Comparison of ENCODE assay signal across 9 cellular contexts in genomic region chr11:57597971-57598830, GRCh38. TPM values are rescaled to one million over a fixed set of nuclear protein-coding genes. Genes with fewer than 3 reads are reported as not detected.
A peak's percentile ranks its signal among the peaks of the same experiment; 100 is the strongest.
DNase-seq lines count a peak whose midpoint lies in the region; ATAC-seq, FAIRE-seq and TF ChIP-seq lines count a peak whose summit lies in the region.
"Had no signal": no experiment of that assay in that cellular context is flagged by ENCODE, and none has a peak within 500 bp of the region (broad histone marks: within the 10 kb centered on the region; RNA-seq: fewer than 3 reads in every experiment).

No MANE protein-coding gene starts in this region.

- H3K27me3 ChIP-seq in HAP-1 (ENCODE audit: low read depth): 0 out of 2 replicates have a peak, but pooled peaks cover 3% of the 10 kb centered on the region
- H3K27me3 ChIP-seq in mammary epithelial cell (ENCODE audit: insufficient read depth, low read length): no peaks in the 10 kb centered on the region
- no peaks in the 10 kb centered on the region for H3K27me3 ChIP-seq in small intestine (ENCODE audit: control insufficient read depth in 2 of 2, insufficient read depth in 2 of 2, low read length in 2 of 2)

- no peak for FAIRE-seq in small intestine (lab: Jason Lieb, UNC)

- peak in 1 of 2 experiments; percentile 65 for DNase-seq in HAP-1 (ENCODE audit: low spot score in 2 of 2)
- no peak for DNase-seq in mammary epithelial cell
- peak; percentile 94 for DNase-seq in islet precursor cell
- no peak for DNase-seq in small intestine
- DNase-seq in NCI-H2081 treated with DMSO at 0.1 percent for 48 hours (lab: John Stamatoyannopoulos, UW): no peak
- DNase-seq in activated effector memory CD4-positive, alpha-beta T cell treated with anti-CD3 and anti-CD28 coated beads, Interleukin-2, amount 50 U/mL, for 16 hours: no peak
- DNase-seq in GM13977 (ENCODE audit: low spot score): no peak

- H3K36me3 ChIP-seq in HAP-1 (replicated peaks) (no peaks in the 10 kb centered on the region), mammary epithelial cell (ENCODE audit: insufficient read depth, low read length) (no peaks in the 10 kb centered on the region), small intestine (ENCODE audit: control insufficient read depth in 2 of 2, insufficient read depth in 2 of 2, low read length in 2 of 2) (no peaks in the 10 kb centered on the region)

- H3K9ac ChIP-seq in mammary epithelial cell (ENCODE audit: insufficient read depth, low read length): no peak overlapping the region

- TF ChIP-seq CTCF in mammary epithelial cell (conservative IDR thresholded peaks at IDR 0.05 in 1 of 2, IDR thresholded peaks at IDR 0.05 in 1 of 2; ENCODE audit: extremely low read depth in 1 of 2, insufficient read depth in 1 of 2, low read depth in 1 of 2, low read length in 2 of 2) (no peak), GM13977 (IDR thresholded peaks at IDR 0.05; ENCODE audit: extremely low read depth, insufficient read depth, missing control alignments) (no peak)

- H3K4me3 ChIP-seq in HAP-1 (peak overlapping the region; percentile 14), mammary epithelial cell (replicated peaks in 1 of 3; ENCODE audit: insufficient read depth in 1 of 3, low read depth in 2 of 3, low read length in 3 of 3) (peak overlapping the region; percentile 35 to 54 (median 46)), small intestine (ENCODE audit: low read depth in 1 of 2, low read length in 2 of 2) (peak overlapping the region; percentile 7 to 38)

- H4K20me1 ChIP-seq in mammary epithelial cell (ENCODE audit: insufficient read depth, low read length): no peaks in the 10 kb centered on the region

- H3K4me1 ChIP-seq in HAP-1: no peaks in the 10 kb centered on the region
- no peaks in the 10 kb centered on the region for H3K4me1 ChIP-seq in mammary epithelial cell (ENCODE audit: insufficient read depth, low read length)
- H3K4me1 ChIP-seq in small intestine (ENCODE audit: control insufficient read depth in 2 of 2, insufficient read depth in 1 of 2, low read depth in 1 of 2, low read length in 1 of 2): no peaks in the 10 kb centered on the region

- H3K27ac ChIP-seq in mammary epithelial cell (ENCODE audit: insufficient read depth, low read depth, low read length) (no peak overlapping the region), small intestine (ENCODE audit: low read depth in 1 of 2, low read length in 1 of 2) (peak overlapping the region in 1 of 2 donors; percentile 95)

- no peak for ATAC-seq in GM21723 (IDR thresholded peaks at IDR 0.05; ENCODE audit: unreplicated experiment)
- ATAC-seq: naive thymus-derived CD8-positive, alpha-beta T cell had no signal

- H3K9me3 ChIP-seq in HAP-1 (no peaks in the 10 kb centered on the region), mammary epithelial cell (replicated peaks; ENCODE audit: insufficient read depth, low read length) (no peaks in the 10 kb centered on the region), small intestine (ENCODE audit: control insufficient read depth, low read depth) (no peaks in the 10 kb centered on the region)

- no TSS peak for BruUV-seq in mammary epithelial cell (replicated peaks; lab: Mats Ljungman, UMichigan)

- dilution Hi-C loops in mammary epithelial cell (cut with HindIII; ENCODE audit: low sequenced_read_pairs): no loop called here

- no peaks in the 10 kb centered on the region for H3K79me2 ChIP-seq in mammary epithelial cell (ENCODE audit: insufficient read depth, low read length)

- in situ Hi-C loops in HAP-1 (cut with MboI; ENCODE audit: low sequenced_read_pairs): no loop called here
- in situ Hi-C loops in mammary epithelial cell (cut with MboI; ENCODE audit: low sequenced_read_pairs in 2 of 2): no loop called here
- in situ Hi-C loops in GM13977 (cut with MboI; ENCODE audit: low pct_unique_long_range_greater_than_20kb, low sequenced_read_pairs, unreplicated experiment): no loop called here

- intact Hi-C loops in mammary epithelial cell (cut with micrococcal nuclease): no loop called here

- H3K4me2 ChIP-seq in mammary epithelial cell (ENCODE audit: insufficient read depth, low read depth, low read length): peak overlapping the region; percentile 78

- H2AFZ ChIP-seq in mammary epithelial cell (ENCODE audit: low read depth, low read length): peak overlapping the region; percentile 75

- WGBS in mammary epithelial cell (ENCODE audit: low coverage, missing lambda C conversion rate): 1% methylated on average over 11 of the region's 32 CpGs
- WGBS in small intestine, 3 donors: 4 to 9% (median 5%) methylated on average over 31 to 32 of the region's 32 CpGs

- CTCF ChIA-PET in mammary epithelial cell (lab: Charles Lee; ENCODE audit: low non-redundant PET): no interaction called here

RNA-seq across cellular contexts. Expression of gene SERPING1, which starts 0.7 kb away (rescaled TPM):
- total RNA-seq in mammary epithelial cell: 10 to 100 TPM in 1 of 2 donors, 1 to 10 TPM in 1; 9.7 to 23.8 TPM
- polyA plus RNA-seq in mammary epithelial cell (15.3 TPM), small intestine (100 to 1,000 TPM in 1 of 3 donors, 10 to 100 TPM in 1, 1 to 10 TPM in 1; 5.4 to 201 (median 17.6) TPM)
- polyA minus RNA-seq in mammary epithelial cell: 29.9 TPM
- total RNA-seq: naive thymus-derived CD8-positive, alpha-beta T cell had no signal
- polyA plus RNA-seq: naive thymus-derived CD8-positive, alpha-beta T cell had no signal

RNA-seq across cellular contexts. Expression of gene UBE2L6, which starts 30.7 kb away (rescaled TPM):
- total RNA-seq in mammary epithelial cell: 10 to 100 TPM; 34.2 to 46.8 TPM
- 51.8 TPM for polyA plus RNA-seq in mammary epithelial cell
- polyA minus RNA-seq in mammary epithelial cell: 29.3 TPM
- polyA plus RNA-seq in small intestine: 10 to 100 TPM; 56.8 to 72.3 (median 60.5) TPM

RNA-seq across cellular contexts. Expression of gene YPEL4, which starts 51.5 kb away (rescaled TPM):
- total RNA-seq in mammary epithelial cell: under 1 TPM; under 0.01 to 0.35 TPM
- polyA plus RNA-seq in mammary epithelial cell (0.05 TPM), small intestine (1 to 10 TPM in 2 of 3 donors, not detected in 1; 1.4 to 2.2 TPM)
- not detected for polyA minus RNA-seq in mammary epithelial cell

RNA-seq across cellular contexts. Expression of gene CLP1, which starts 59.4 kb away (rescaled TPM):
- 10 to 100 TPM; 16.0 to 19.0 TPM for total RNA-seq in mammary epithelial cell
- polyA plus RNA-seq in mammary epithelial cell (38.7 TPM), small intestine (10 to 100 TPM; 10.3 to 13.6 (median 12.3) TPM)
- polyA minus RNA-seq in mammary epithelial cell: 19.0 TPM
